In the genomic region with DNA sequence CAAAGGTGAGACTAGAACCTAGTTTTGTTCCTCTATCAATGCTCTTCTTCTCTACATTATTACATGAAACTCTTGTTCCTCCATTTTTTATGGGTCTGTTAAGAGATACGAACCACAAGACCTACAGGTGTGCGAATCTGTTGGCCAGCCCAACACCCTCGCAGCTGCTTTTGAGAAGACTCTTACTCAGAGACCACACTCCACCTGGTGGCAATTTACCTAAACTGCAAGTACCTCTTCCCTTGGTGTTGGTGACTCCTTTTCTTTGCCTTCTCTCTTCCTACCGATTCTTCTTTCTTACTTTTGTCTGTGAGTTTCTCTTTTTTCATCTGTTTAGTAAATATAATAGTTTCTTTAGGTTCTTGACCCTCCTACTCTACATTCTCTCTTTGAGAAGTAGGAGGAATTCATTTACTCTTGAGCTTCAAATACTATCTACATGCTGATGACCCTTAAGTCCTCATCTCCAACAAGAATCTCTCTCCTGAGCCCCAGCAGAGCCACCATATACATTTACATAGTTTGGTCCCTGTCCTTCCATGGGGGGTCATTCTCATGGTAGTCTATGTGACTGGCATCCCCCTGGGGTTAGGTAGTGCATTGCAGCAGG, we compare ENCODE assay signal across 8 cellular contexts.
DNase-seq lines count a peak whose midpoint lies in the region; ATAC-seq and TF ChIP-seq lines count a peak whose summit lies in the region.

No MANE protein-coding gene starts in this region.

- no peak for TF ChIP-seq POLR2A in body of pancreas (IDR thresholded peaks at IDR 0.05)

- intact Hi-C loops in body of pancreas (cut with DNase I), result loop anchor here (2.0 kb wide), 1 partner anchor 394 kb away; no protein-coding TSS in a partner anchor

- no peak overlapping the region for H3K4me3 ChIP-seq in body of pancreas

- H3K27ac ChIP-seq in body of pancreas, result no peak overlapping the region

- TF ChIP-seq CTCF in body of pancreas (IDR thresholded peaks at IDR 0.05), result peak; percentile 64 to 93 (median 87)

- ATAC-seq in HG02763 (IDR thresholded peaks at IDR 0.05; ENCODE audit: unreplicated experiment), result peak; percentile 76
- peak; percentile 84 for ATAC-seq in body of pancreas

- H3K4me1 ChIP-seq in body of pancreas, result no peaks in the 10 kb centered on the region

- H3K9me3 ChIP-seq in body of pancreas, result no peaks in the 10 kb centered on the region

- 4 to 7% methylated on average over 4 of the region's 4 CpGs for WGBS in body of pancreas, 2 donors

- H3K36me3 ChIP-seq in body of pancreas (replicated peaks in 1 of 2; ENCODE audit: insufficient read depth in 1 of 2, low read depth in 2 of 2), result no peaks in the 10 kb centered on the region

- DNase-seq in activated gamma-delta T cell treated with Interleukin-2 at 50 U/mL for 16 hours (peak; percentile 49), activated gamma-delta T cell (lab: John Stamatoyannopoulos, UW) (no peak), NCI-H1417 (lab: John Stamatoyannopoulos, UW) (peak; percentile 62 to 87 (median 81)), T-helper 9 cell (peak; percentile 32), body of pancreas (peak; percentile 78 to 86 (median 84)), iris pigment epithelial cell (ENCODE audit: low read depth) (peak; percentile 68)
- peak; percentile 46 to 64 for DNase-seq in stimulated activated CD4-positive, alpha-beta T cell treated with anti-CD3 and anti-CD28 coated beads, Interleukin-2, amount 100 ng/mL, for 24 hours

- no peaks in the 10 kb centered on the region for H3K27me3 ChIP-seq in body of pancreas
